ENCODE assay signal across 15 cellular contexts in genomic region chr1:113963281-113963906, GRCh38. TPM values are rescaled to one million over a fixed set of nuclear protein-coding genes. Genes with fewer than 3 reads are reported as not detected.
DNase-seq lines count a peak whose midpoint lies in the region; ATAC-seq and TF ChIP-seq lines count a peak whose summit lies in the region.
"Had no signal": no experiment of that assay in that cellular context is flagged by ENCODE, and none has a peak within 500 bp of the region (broad histone marks: within the 10 kb centered on the region; RNA-seq: fewer than 3 reads in every experiment).

No MANE protein-coding gene starts in this region.

- no peak for ATAC-seq in activated naive CD8-positive, alpha-beta T cell treated with anti-CD3 and anti-CD28 coated beads, Interleukin-2, amount 50 U/mL, for 24 hours
- peak; percentile 45 for ATAC-seq in T-helper 17 cell
- ATAC-seq in stimulated activated effector memory CD8-positive, alpha-beta T cell treated with anti-CD3 and anti-CD28 coated beads, Interleukin-12 subunit alpha, Interleukin-12 subunit beta, amount 100 ng/mL, for 72 hours: no peak
- ATAC-seq: stimulated activated naive CD8-positive, alpha-beta T cell treated with anti-CD3 and anti-CD28 coated beads, Interleukin-15, Interleukin-2, amounts not matched to agents 100 U/mL and 50 U/mL, for 24 hours had no signal

- H3K27ac Mint-ChIP-seq in activated naive CD8-positive, alpha-beta T cell: peak overlapping the region; percentile 54
- H3K27ac Mint-ChIP-seq in activated naive CD8-positive, alpha-beta T cell treated with anti-CD3 and anti-CD28 coated beads, Interleukin-2, amount 50 U/mL, for 24 hours: no peak overlapping the region
- peak overlapping the region; percentile 85 for H3K27ac Mint-ChIP-seq in T-helper 17 cell
- H3K27ac Mint-ChIP-seq in stimulated activated effector memory CD8-positive, alpha-beta T cell treated with anti-CD3 and anti-CD28 coated beads, Interleukin-12 subunit alpha, Interleukin-12 subunit beta, amount 100 ng/mL, for 72 hours: peak overlapping the region; percentile 6

- no peaks in the 10 kb centered on the region for H3K27me3 Mint-ChIP-seq in activated naive CD8-positive, alpha-beta T cell
- H3K27me3 Mint-ChIP-seq in activated naive CD8-positive, alpha-beta T cell treated with anti-CD3 and anti-CD28 coated beads, Interleukin-2, amount 50 U/mL, for 24 hours: no peaks in the 10 kb centered on the region
- H3K27me3 Mint-ChIP-seq in T-helper 17 cell: no peaks in the 10 kb centered on the region

- H3K36me3 Mint-ChIP-seq in activated naive CD8-positive, alpha-beta T cell: peaks cover 31% of the 10 kb centered on the region
- H3K36me3 Mint-ChIP-seq in activated naive CD8-positive, alpha-beta T cell treated with anti-CD3 and anti-CD28 coated beads, Interleukin-2, amount 50 U/mL, for 24 hours (ENCODE audit: low read depth): peaks cover 69% of the 10 kb centered on the region
- peaks cover 24% of the 10 kb centered on the region for H3K36me3 Mint-ChIP-seq in T-helper 17 cell (ENCODE audit: low read depth)
- H3K36me3 Mint-ChIP-seq in stimulated activated effector memory CD8-positive, alpha-beta T cell treated with anti-CD3 and anti-CD28 coated beads, Interleukin-12 subunit alpha, Interleukin-12 subunit beta, amount 100 ng/mL, for 72 hours: peaks cover 100% of the 10 kb centered on the region

- no peak for TF ChIP-seq POLR2A in erythroblast (IDR thresholded peaks at IDR 0.05; ENCODE audit: low read length)

- peaks cover 24% of the 10 kb centered on the region for H3K4me1 Mint-ChIP-seq in activated naive CD8-positive, alpha-beta T cell (ENCODE audit: low read depth)
- H3K4me1 Mint-ChIP-seq in activated naive CD8-positive, alpha-beta T cell treated with anti-CD3 and anti-CD28 coated beads, Interleukin-2, amount 50 U/mL, for 24 hours: no peaks in the 10 kb centered on the region
- peaks cover 18% of the 10 kb centered on the region for H3K4me1 Mint-ChIP-seq in T-helper 17 cell
- peaks cover 13% of the 10 kb centered on the region for H3K4me1 Mint-ChIP-seq in stimulated activated effector memory CD8-positive, alpha-beta T cell treated with anti-CD3 and anti-CD28 coated beads, Interleukin-12 subunit alpha, Interleukin-12 subunit beta, amount 100 ng/mL, for 72 hours

- in situ Hi-C loops in ACHN (cut with HindIII; ENCODE audit: low pct_ligation_motif_present, low pct_unique_long_range_greater_than_20kb, low sequenced_read_pairs): no loop called here
- in situ Hi-C loops in GM13977 (cut with MboI; ENCODE audit: low pct_unique_long_range_greater_than_20kb, low sequenced_read_pairs, unreplicated experiment): no loop called here

- no peaks in the 10 kb centered on the region for H3K9me3 ChIP-seq in T-helper 17 cell (ENCODE audit: control insufficient read depth, low read length, poor library complexity, severe bottlenecking)
- H3K9me3 ChIP-seq: BLaER1, HAP-1, SJSA1 had no signal

- no peak for DNase-seq in activated naive CD8-positive, alpha-beta T cell treated with anti-CD3 and anti-CD28 coated beads, Interleukin-2, amount 50 U/mL, for 24 hours
- DNase-seq in T-helper 17 cell (no peak), erythroblast (lab: John Stamatoyannopoulos, UW) (peak; percentile 5 to 22), ACHN (no peak), GM13977 (ENCODE audit: low spot score) (no peak)
- DNase-seq in stimulated activated effector memory CD8-positive, alpha-beta T cell treated with anti-CD3 and anti-CD28 coated beads, Interleukin-12 subunit alpha, Interleukin-12 subunit beta, amount 100 ng/mL, for 72 hours (ENCODE audit: low spot score in 2 of 2): no peak
- DNase-seq in stimulated activated CD4-positive, alpha-beta T cell treated with anti-CD3 and anti-CD28 coated beads, Interleukin-2, amount 100 ng/mL, for 24 hours: no peak
- DNase-seq: activated CD4-positive, alpha-beta T cell treated with anti-CD3 and anti-CD28 coated beads for 1 hour; GDM1; NCI-H526 treated with DMSO at 0.1 percent for 48 hours; stimulated activated naive CD8-positive, alpha-beta T cell treated with anti-CD3 and anti-CD28 coated beads, Interleukin-15, Interleukin-2, amounts not matched to agents 100 U/mL and 50 U/mL, for 24 hours had no signal

- H3K9me3 Mint-ChIP-seq in activated naive CD8-positive, alpha-beta T cell (ENCODE audit: low read depth): no peaks in the 10 kb centered on the region
- no peaks in the 10 kb centered on the region for H3K9me3 Mint-ChIP-seq in activated naive CD8-positive, alpha-beta T cell treated with anti-CD3 and anti-CD28 coated beads, Interleukin-2, amount 50 U/mL, for 24 hours
- H3K9me3 Mint-ChIP-seq in stimulated activated effector memory CD8-positive, alpha-beta T cell treated with anti-CD3 and anti-CD28 coated beads, Interleukin-12 subunit alpha, Interleukin-12 subunit beta, amount 100 ng/mL, for 72 hours: no peaks in the 10 kb centered on the region

- no peak overlapping the region for H3K4me3 Mint-ChIP-seq in activated naive CD8-positive, alpha-beta T cell
- H3K4me3 Mint-ChIP-seq in activated naive CD8-positive, alpha-beta T cell treated with anti-CD3 and anti-CD28 coated beads, Interleukin-2, amount 50 U/mL, for 24 hours: no peak overlapping the region
- peak overlapping the region; percentile 25 for H3K4me3 Mint-ChIP-seq in T-helper 17 cell
- H3K4me3 Mint-ChIP-seq in stimulated activated effector memory CD8-positive, alpha-beta T cell treated with anti-CD3 and anti-CD28 coated beads, Interleukin-12 subunit alpha, Interleukin-12 subunit beta, amount 100 ng/mL, for 72 hours: no peak overlapping the region

- no peak for TF ChIP-seq CTCF in GM13977 (IDR thresholded peaks at IDR 0.05; ENCODE audit: extremely low read depth, insufficient read depth, missing control alignments)

RNA-seq across cellular contexts. Expression of gene OLFML3, which starts 15.9 kb away (rescaled TPM):
- total RNA-seq in T-helper 17 cell: 1 to 10 TPM; 1.0 to 1.2 TPM

RNA-seq across cellular contexts. Expression of gene HIPK1, which starts 34.3 kb away (rescaled TPM):
- 100 to 1,000 TPM; 228 to 253 TPM for total RNA-seq in T-helper 17 cell

RNA-seq across cellular contexts. Expression of gene DCLRE1B, which starts 58.3 kb away (rescaled TPM):
- 1 to 10 TPM; 5.4 to 7.0 TPM for total RNA-seq in T-helper 17 cell

RNA-seq across cellular contexts. Expression of gene AP4B1, which starts 58.8 kb away (rescaled TPM):
- total RNA-seq in T-helper 17 cell: 10 to 100 TPM; 52.1 to 56.1 TPM

Comparison
In these comparisons a context has a peak if more than half of its experiments do, and no peak if none do; other contexts are left out.
1. DNase-seq: peak in erythroblast (2 of 2); none in activated naive CD8-positive, alpha-beta T cell treated with anti-CD3 and anti-CD28 coated beads, Interleukin-2, amount 50 U/mL, for 24 hours (single experiment), T-helper 17 cell (0 of 3), stimulated activated effector memory CD8-positive, alpha-beta T cell treated with anti-CD3 and anti-CD28 coated beads, Interleukin-12 subunit alpha, Interleukin-12 subunit beta, amount 100 ng/mL, for 72 hours (0 of 2), stimulated activated CD4-positive, alpha-beta T cell treated with anti-CD3 and anti-CD28 coated beads, Interleukin-2, amount 100 ng/mL, for 24 hours (0 of 2), ACHN (single experiment) and GM13977 (single experiment).